ENCODE assay signal across 18 cellular contexts in genomic region chr6:104332407-104332806, GRCh38.
A peak's percentile ranks its signal among the peaks of the same experiment; 100 is the strongest.
DNase-seq lines count a peak whose midpoint lies in the region; FAIRE-seq and TF ChIP-seq lines count a peak whose summit lies in the region.
"Had no signal": no experiment of that assay in that cellular context is flagged by ENCODE, and none has a peak within 500 bp of the region (broad histone marks: within the 10 kb centered on the region; RNA-seq: fewer than 3 reads in every experiment).

No MANE protein-coding gene starts in this region.

- H3K79me2 ChIP-seq in SK-N-SH (ENCODE audit: insufficient read depth) = no peaks in the 10 kb centered on the region

- WGBS in SK-N-SH (ENCODE audit: low lambda C conversion rate) = 17% methylated on average over 4 of the region's 4 CpGs

- H3K4me2 ChIP-seq in SK-N-SH = no peak overlapping the region

- CTCF ChIA-PET in SK-N-SH (lab: Yijun Ruan, JAX) = interaction anchor here (1.4 kb wide), 1 partner anchor 13 kb away, joined by 3 read pairs; no protein-coding TSS in a partner anchor

- no peak overlapping the region for H3K9ac ChIP-seq in SK-N-SH
- H3K9ac ChIP-seq: GM23248 had no signal

- no peak overlapping the region for H3K4me3 ChIP-seq in SK-N-SH (ENCODE audit: low read depth in 2 of 2, low read length in 1 of 2)
- H3K4me3 ChIP-seq: GM23248, HAP-1 had no signal

- no peak overlapping the region for H3K27ac ChIP-seq in SK-N-SH (ENCODE audit: low read depth in 2 of 2, low read length in 1 of 2)
- H3K27ac ChIP-seq: GM23248, HL-60 had no signal

- peak; percentile 82 for FAIRE-seq in colon (lab: Jason Lieb, UNC)
- FAIRE-seq: GM12892, GM18507 had no signal

- no peaks in the 10 kb centered on the region for H3K27me3 ChIP-seq in SK-N-SH (ENCODE audit: insufficient read depth)

- peak in 1 of 2 experiments; percentile 54; a peak in 1 of 4 replicates for TF ChIP-seq EP300 in SK-N-SH (IDR thresholded peaks at IDR 0.05; ENCODE audit: borderline replicate concordance in 1 of 2, low read depth in 1 of 2, low read length in 1 of 2)

- peaks cover 0 to 6% of the 10 kb centered on the region in 2 experiments; a peak in 2 of 4 replicates for H3K4me1 ChIP-seq in SK-N-SH (ENCODE audit: control insufficient read depth in 1 of 2, insufficient read depth in 2 of 2, low read depth in 1 of 2, low read length in 1 of 2)
- H3K4me1 ChIP-seq: Caco-2, HAP-1 had no signal

- TF ChIP-seq CTCF in SK-N-SH (IDR thresholded peaks at IDR 0.05) = no peak

- H3K9me3 ChIP-seq in SK-N-SH = no peaks in the 10 kb centered on the region
- H3K9me3 ChIP-seq: Caco-2, HAP-1 had no signal

- H4K20me1 ChIP-seq in SK-N-SH (ENCODE audit: insufficient read depth) = no peaks in the 10 kb centered on the region

- H3F3A ChIP-seq in SK-N-SH (replicated peaks; ENCODE audit: insufficient read depth) = no peaks in the 10 kb centered on the region

- POLR2A ChIA-PET in SK-N-SH (lab: Yijun Ruan, JAX) = no interaction called here

- no peak overlapping the region for H2AFZ ChIP-seq in SK-N-SH (ENCODE audit: low read depth)
- H2AFZ ChIP-seq: GM23248 had no signal

- H3K9me2 ChIP-seq in SK-N-SH = no peaks in the 10 kb centered on the region

- no peak for TF ChIP-seq RAD21 in SK-N-SH (IDR thresholded peaks at IDR 0.05; ENCODE audit: low read length)

- DNase-seq in DMS 273 (lab: John Stamatoyannopoulos, UW; ENCODE audit: unreplicated experiment) (peak; percentile 31), DMS 273 treated with DMSO at 0.1 percent for 48 hours (lab: John Stamatoyannopoulos, UW) (no peak), NCI-H1694 treated with DMSO at 0.1 percent for 48 hours (lab: John Stamatoyannopoulos, UW) (peak; percentile 54), SK-N-SH (no peak), DMS114 treated with DMSO at 0.1 percent for 48 hours (lab: John Stamatoyannopoulos, UW; ENCODE audit: unreplicated experiment) (no peak), SHP77 treated with DMSO at 0.1 percent for 48 hours (lab: John Stamatoyannopoulos, UW) (no peak), AML-193 (lab: John Stamatoyannopoulos, UW) (no peak)
- DNase-seq: 8988T; Caco-2; CD4-positive, CD25-positive, alpha-beta regulatory T cell; CD8-positive, alpha-beta memory T cell; GDM1; GM23248 had no signal

- H3K36me3 ChIP-seq in SK-N-SH (replicated peaks in 1 of 2; ENCODE audit: control insufficient read depth in 1 of 2, insufficient read depth in 2 of 2, low read length in 1 of 2) = no peaks in the 10 kb centered on the region
- H3K36me3 ChIP-seq: HAP-1 had no signal

TF ChIP-seq in SK-N-SH, 30 proteins besides CTCF, POLR2A, EP300 and RAD21:
- TF ChIP-seq RCOR1 (IDR thresholded peaks at IDR 0.05; ENCODE audit: low read length) (peak; percentile 32; the same call in 1 of the 2 replicates), FOXM1 (IDR thresholded peaks at IDR 0.05; ENCODE audit: low read depth) (no peak)

Comparison
In these comparisons a context has a peak if more than half of its experiments do, and no peak if none do; other contexts are left out.
1. DNase-seq: peak in DMS 273 (single experiment) and NCI-H1694 treated with DMSO at 0.1 percent for 48 hours (single experiment); none in DMS 273 treated with DMSO at 0.1 percent for 48 hours (single experiment), SK-N-SH (single experiment), DMS114 treated with DMSO at 0.1 percent for 48 hours (single experiment), SHP77 treated with DMSO at 0.1 percent for 48 hours (single experiment) and AML-193 (0 of 2).